ENCODE assay signal across 8 cellular contexts in genomic region chr17:38482039-38482699, GRCh38. TPM values are rescaled to one million over a fixed set of nuclear protein-coding genes. Genes with fewer than 3 reads are reported as not detected.
DNase-seq lines count a peak whose midpoint lies in the region; TF ChIP-seq lines count a peak whose summit lies in the region.
"Not testable (repeated sequence)": the region's sequence is repeated elsewhere in the genome, so short reads cannot be mapped to it uniquely, and the experiment has no call there.

No MANE protein-coding gene starts in this region.

- not testable (repeated sequence) for H3K9me3 ChIP-seq in tibial artery

- not testable (repeated sequence) for H3K4me3 ChIP-seq in tibial artery

- TF ChIP-seq CTCF in RWPE1 (conservative IDR thresholded peaks at IDR 0.05; ENCODE audit: low read depth); tibial artery (IDR thresholded peaks at IDR 0.05): not testable (repeated sequence)

- H3K36me3 ChIP-seq in tibial artery = peaks cover 23 to 60% (median 58%) of the 10 kb centered on the region in 3 donors

- DNase-seq in COR-L47 (lab: John Stamatoyannopoulos, UW) (peak; percentile 68), NCI-H1092 treated with DMSO at 0.1 percent for 48 hours (lab: John Stamatoyannopoulos, UW) (peak; percentile 54), NCI-H345 (lab: John Stamatoyannopoulos, UW) (peak; percentile 78), brain pericyte (ENCODE audit: low read depth, low spot score) (peak; percentile 87), hippocampal formation (lab: John Stamatoyannopoulos, UW) (peak; percentile 45 to 70), occipital lobe (lab: John Stamatoyannopoulos, UW) (peak; percentile 58), tibial artery (peak in 1 of 2 donors; percentile 82)
- DNase-seq in RWPE1 (ENCODE audit: low spot score) = not testable (repeated sequence)

- H3K27me3 ChIP-seq in tibial artery = not testable (repeated sequence)

- CTCF ChIA-PET in RWPE1 (lab: Yijun Ruan, JAX) = not testable (repeated sequence)

- POLR2A ChIA-PET in RWPE1 (lab: Yijun Ruan, JAX; ENCODE audit: low non-redundant PET) = interaction anchor here (0.6 kb wide), 1 partner anchor 35 kb away, joined by 12 read pairs; no protein-coding TSS in a partner anchor

- H3K27ac ChIP-seq in RWPE1 (peak overlapping the region; percentile 69), tibial artery (peak overlapping the region; percentile 68 to 85)

- intact Hi-C loops in tibial artery (cut with DNase I; ENCODE audit: low total_unique reads) = loop anchor here (10.0 kb wide), 1 partner anchor 127 kb away; the partner anchor contains the start of gene SOCS7

- peaks cover 0 to 41% (median 23%) of the 10 kb centered on the region in 4 donors for H3K4me1 ChIP-seq in tibial artery

RNA-seq across cellular contexts. Expression of gene ARHGAP23, which starts 53.9 kb away (rescaled TPM):
- total RNA-seq in occipital lobe = 42.9 TPM
